Comparison of ENCODE assay signal across 26 cellular contexts in genomic region chr11:41921991-41922390, GRCh38.
"Had no signal": no experiment of that assay in that cellular context is flagged by ENCODE, and none has a peak within 500 bp of the region (broad histone marks: within the 10 kb centered on the region; RNA-seq: fewer than 3 reads in every experiment).

No MANE protein-coding gene starts in this region.

- H3K9me3 ChIP-seq: transverse colon had no signal

- H3K4me3 ChIP-seq: esophagus muscularis mucosa, left lung, lung, sigmoid colon, smooth muscle cell, transverse colon had no signal

- H3K27me3 ChIP-seq: esophagus muscularis mucosa, left lung, sigmoid colon, transverse colon had no signal

- H3K4me1 Mint-ChIP-seq: activated naive CD4-positive, alpha-beta T cell treated with anti-CD3 and anti-CD28 coated beads, Interleukin-2, amount 50 U/mL, for 24 hours; brain; immature natural killer cell; naive thymus-derived CD4-positive, alpha-beta T cell; stimulated activated naive B cell treated with anti-CD40 and anti-IgM and Interleukin-4, amounts not matched to agents 10 μg/mL and 1 μg/mL and 100 μg/mL, for 72 hours had no signal

- H3K4me3 Mint-ChIP-seq: activated CD8-positive, alpha-beta T cell treated with anti-CD3 and anti-CD28 coated beads, Interleukin-2, amount 10 ng/mL, durations not matched to agents 7 days and 5 days; activated naive CD4-positive, alpha-beta T cell treated with anti-CD3 and anti-CD28 coated beads, Interleukin-2, amount 50 U/mL, for 24 hours; activated T-helper 1 cell treated with anti-CD3 and anti-CD28 coated beads, Interleukin-12 subunit alpha, Interleukin-12 subunit beta, Interleukin-2, Interleukin-4 antibody, amounts not matched to agents 30 ng/mL and 10 ng/mL and 1 ng/mL, durations not matched to agents 14 hours and 24 hours and 36 hours; brain; dendritic cell treated with granulocyte-macrophage colony-stimulating factor and Interleukin-4, amounts not matched to agents 40 ng/mL and 50 ng/mL, for 4 days; immature natural killer cell; naive thymus-derived CD4-positive, alpha-beta T cell; stimulated activated naive B cell treated with anti-CD40 and anti-IgM and Interleukin-4, amounts not matched to agents 10 μg/mL and 1 μg/mL and 100 μg/mL, for 72 hours had no signal

- ATAC-seq: activated CD8-positive, alpha-beta T cell treated with anti-CD3 and anti-CD28 coated beads, Interleukin-2, amount 10 ng/mL, durations not matched to agents 7 days and 5 days; left lung; naive thymus-derived CD4-positive, alpha-beta T cell; stimulated activated naive B cell treated with anti-CD40 and anti-IgM and Interleukin-4, amounts not matched to agents 10 μg/mL and 1 μg/mL and 100 μg/mL, for 72 hours had no signal

- H3K27ac Mint-ChIP-seq: activated CD8-positive, alpha-beta T cell treated with anti-CD3 and anti-CD28 coated beads, Interleukin-2, amount 10 ng/mL, durations not matched to agents 7 days and 5 days; activated naive CD4-positive, alpha-beta T cell treated with anti-CD3 and anti-CD28 coated beads, Interleukin-2, amount 50 U/mL, for 24 hours; activated T-helper 1 cell treated with anti-CD3 and anti-CD28 coated beads, Interleukin-12 subunit alpha, Interleukin-12 subunit beta, Interleukin-2, Interleukin-4 antibody, amounts not matched to agents 30 ng/mL and 10 ng/mL and 1 ng/mL, durations not matched to agents 14 hours and 24 hours and 36 hours; brain; dendritic cell treated with granulocyte-macrophage colony-stimulating factor and Interleukin-4, amounts not matched to agents 40 ng/mL and 50 ng/mL, for 4 days; immature natural killer cell; naive thymus-derived CD4-positive, alpha-beta T cell; progenitor cell of endocrine pancreas; stimulated activated naive B cell treated with anti-CD40 and anti-IgM and Interleukin-4, amounts not matched to agents 10 μg/mL and 1 μg/mL and 100 μg/mL, for 72 hours had no signal

- H3K27ac ChIP-seq: esophagus muscularis mucosa, left lung, sigmoid colon, transverse colon, VCaP had no signal

- H3K27me3 Mint-ChIP-seq: activated naive CD4-positive, alpha-beta T cell treated with anti-CD3 and anti-CD28 coated beads, Interleukin-2, amount 50 U/mL, for 24 hours; dendritic cell treated with granulocyte-macrophage colony-stimulating factor and Interleukin-4, amounts not matched to agents 40 ng/mL and 50 ng/mL, for 4 days; naive thymus-derived CD4-positive, alpha-beta T cell; progenitor cell of endocrine pancreas; stimulated activated naive B cell treated with anti-CD40 and anti-IgM and Interleukin-4, amounts not matched to agents 10 μg/mL and 1 μg/mL and 100 μg/mL, for 72 hours had no signal

- H3K36me3 ChIP-seq: esophagus muscularis mucosa, left lung, sigmoid colon, transverse colon had no signal

- H3K4me1 ChIP-seq: esophagus muscularis mucosa, left lung, sigmoid colon, transverse colon had no signal

- H3K36me3 Mint-ChIP-seq: activated naive CD4-positive, alpha-beta T cell treated with anti-CD3 and anti-CD28 coated beads, Interleukin-2, amount 50 U/mL, for 24 hours; brain; immature natural killer cell; naive thymus-derived CD4-positive, alpha-beta T cell; stimulated activated naive B cell treated with anti-CD40 and anti-IgM and Interleukin-4, amounts not matched to agents 10 μg/mL and 1 μg/mL and 100 μg/mL, for 72 hours had no signal

- DNase-seq: activated CD4-positive, alpha-beta T cell treated with anti-CD3 and anti-CD28 coated beads, Interleukin-2, amount 50 U/mL, for 1 hour; activated CD4-positive, CD25-positive, alpha-beta regulatory T cell treated with anti-CD3 and anti-CD28 coated beads, Interleukin-2, amount 50 U/mL, for 72 hours; activated CD8-positive, alpha-beta T cell treated with anti-CD3 and anti-CD28 coated beads, Interleukin-2, amount 10 ng/mL, durations not matched to agents 7 days and 5 days; activated gamma-delta T cell; aorta; caudate nucleus; effector memory CD4-positive, alpha-beta T cell; hippocampal formation; immature natural killer cell; left lung; naive thymus-derived CD4-positive, alpha-beta T cell; retina; sigmoid colon; stimulated activated CD4-positive, alpha-beta T cell treated with anti-CD3 and anti-CD28 coated beads, Interleukin-15, amount 100 ng/mL, for 24 hours; stimulated activated CD8-positive, alpha-beta memory T cell treated with anti-CD3 and anti-CD28 coated beads, Interleukin-4, amount 100 ng/mL, for 48 hours; stimulated activated naive B cell treated with anti-CD40 and anti-IgM and Interleukin-4, amounts not matched to agents 10 μg/mL and 1 μg/mL and 100 μg/mL, for 72 hours; transverse colon had no signal
